ENCODE assay signal across 13 cellular contexts in genomic region chrX:40700640-40701342, GRCh38.
"Had no signal": no experiment of that assay in that cellular context is flagged by ENCODE, and none has a peak within 500 bp of the region (broad histone marks: within the 10 kb centered on the region; RNA-seq: fewer than 3 reads in every experiment).

No MANE protein-coding gene starts in this region.

- ATAC-seq: activated CD4-positive, CD25-positive, alpha-beta regulatory T cell treated with anti-CD3 and anti-CD28 coated beads, Interleukin-2, amount 50 U/mL, for 24 hours; right lobe of liver; stimulated activated naive CD8-positive, alpha-beta T cell treated with anti-CD3 and anti-CD28 coated beads, Interleukin-15, amount 100 ng/mL, for 72 hours; upper lobe of right lung had no signal

- DNase-seq: activated CD4-positive, alpha-beta T cell treated with anti-CD3 and anti-CD28 coated beads, Interleukin-2, amount 50 U/mL, for 1 hour; activated naive CD8-positive, alpha-beta T cell treated with anti-CD3 and anti-CD28 coated beads for 36 hours; amygdala; effector CD4-positive, alpha-beta T cell; esophagus squamous epithelium; kidney glomerular epithelial cell; nephron progenitor cell; occipital lobe; right lobe of liver; spleen; stimulated activated naive CD8-positive, alpha-beta T cell treated with anti-CD3 and anti-CD28 coated beads, Interleukin-15, amount 100 ng/mL, for 72 hours; upper lobe of right lung had no signal
